Comparison of ENCODE assay signal across 1 cellular context in the genomic region with DNA sequence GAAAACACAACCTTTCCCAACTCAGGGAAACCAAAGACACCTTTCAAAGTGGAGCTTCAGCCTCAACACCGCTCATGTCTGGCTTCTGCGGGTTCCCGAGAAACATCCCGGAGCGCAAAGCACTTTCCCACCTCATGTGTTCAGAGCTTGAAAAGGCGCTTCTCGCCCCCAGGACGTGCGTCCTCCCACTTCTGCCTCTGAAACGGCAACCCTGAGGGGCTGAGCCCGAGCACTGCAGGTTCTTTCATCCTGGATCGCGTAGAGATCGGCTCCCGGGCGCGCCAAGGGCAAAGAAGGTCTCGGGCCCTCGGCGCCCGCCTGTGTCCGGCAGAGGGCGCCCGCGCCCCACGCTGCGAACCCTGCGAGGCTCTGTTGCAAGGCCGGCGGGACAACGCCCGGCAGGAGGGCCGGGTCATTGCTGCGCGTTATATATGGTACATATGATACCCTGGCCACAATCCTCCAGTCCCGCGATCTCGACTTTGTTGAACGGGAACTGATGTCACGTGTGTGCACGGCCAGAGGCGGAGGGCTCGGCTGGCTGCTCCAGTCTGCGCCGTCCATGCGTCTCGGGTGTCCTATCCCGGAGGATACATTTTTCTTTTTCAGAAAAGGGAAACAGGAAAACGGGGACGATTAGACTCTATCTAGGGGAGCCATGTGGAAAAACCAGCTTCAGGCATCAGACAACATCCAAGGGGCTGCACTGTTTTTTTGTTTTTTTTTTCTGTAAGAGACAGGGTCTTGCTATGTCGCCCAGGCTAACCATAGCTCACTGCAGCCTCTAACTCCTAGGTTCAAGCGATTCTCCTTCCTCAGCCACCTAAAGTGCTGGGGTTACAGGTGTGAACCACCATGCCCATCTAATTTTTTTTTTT.
TF ChIP-seq lines count a peak whose summit lies in the region.

No MANE protein-coding gene starts in this region.

TF ChIP-seq in HCT116, 20 proteins besides CTCF, POLR2A, EP300 and RAD21 (continued from another document):
- TF ChIP-seq, protein P1, sequence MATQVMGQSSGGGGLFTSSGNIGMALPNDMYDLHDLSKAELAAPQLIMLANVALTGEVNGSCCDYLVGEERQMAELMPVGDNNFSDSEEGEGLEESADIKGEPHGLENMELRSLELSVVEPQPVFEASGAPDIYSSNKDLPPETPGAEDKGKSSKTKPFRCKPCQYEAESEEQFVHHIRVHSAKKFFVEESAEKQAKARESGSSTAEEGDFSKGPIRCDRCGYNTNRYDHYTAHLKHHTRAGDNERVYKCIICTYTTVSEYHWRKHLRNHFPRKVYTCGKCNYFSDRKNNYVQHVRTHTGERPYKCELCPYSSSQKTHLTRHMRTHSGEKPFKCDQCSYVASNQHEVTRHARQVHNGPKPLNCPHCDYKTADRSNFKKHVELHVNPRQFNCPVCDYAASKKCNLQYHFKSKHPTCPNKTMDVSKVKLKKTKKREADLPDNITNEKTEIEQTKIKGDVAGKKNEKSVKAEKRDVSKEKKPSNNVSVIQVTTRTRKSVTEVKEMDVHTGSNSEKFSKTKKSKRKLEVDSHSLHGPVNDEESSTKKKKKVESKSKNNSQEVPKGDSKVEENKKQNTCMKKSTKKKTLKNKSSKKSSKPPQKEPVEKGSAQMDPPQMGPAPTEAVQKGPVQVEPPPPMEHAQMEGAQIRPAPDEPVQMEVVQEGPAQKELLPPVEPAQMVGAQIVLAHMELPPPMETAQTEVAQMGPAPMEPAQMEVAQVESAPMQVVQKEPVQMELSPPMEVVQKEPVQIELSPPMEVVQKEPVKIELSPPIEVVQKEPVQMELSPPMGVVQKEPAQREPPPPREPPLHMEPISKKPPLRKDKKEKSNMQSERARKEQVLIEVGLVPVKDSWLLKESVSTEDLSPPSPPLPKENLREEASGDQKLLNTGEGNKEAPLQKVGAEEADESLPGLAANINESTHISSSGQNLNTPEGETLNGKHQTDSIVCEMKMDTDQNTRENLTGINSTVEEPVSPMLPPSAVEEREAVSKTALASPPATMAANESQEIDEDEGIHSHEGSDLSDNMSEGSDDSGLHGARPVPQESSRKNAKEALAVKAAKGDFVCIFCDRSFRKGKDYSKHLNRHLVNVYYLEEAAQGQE (IDR thresholded peaks at IDR 0.05; ENCODE audit: low read depth), result no peak
- TF ChIP-seq, protein P2, sequence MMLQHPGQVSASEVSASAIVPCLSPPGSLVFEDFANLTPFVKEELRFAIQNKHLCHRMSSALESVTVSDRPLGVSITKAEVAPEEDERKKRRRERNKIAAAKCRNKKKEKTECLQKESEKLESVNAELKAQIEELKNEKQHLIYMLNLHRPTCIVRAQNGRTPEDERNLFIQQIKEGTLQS (IDR thresholded peaks at IDR 0.05), result no peak
- no peak for TF ChIP-seq JUND (IDR thresholded peaks at IDR 0.05)
- TF ChIP-seq, protein P3, sequence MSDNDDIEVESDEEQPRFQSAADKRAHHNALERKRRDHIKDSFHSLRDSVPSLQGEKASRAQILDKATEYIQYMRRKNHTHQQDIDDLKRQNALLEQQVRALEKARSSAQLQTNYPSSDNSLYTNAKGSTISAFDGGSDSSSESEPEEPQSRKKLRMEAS (IDR thresholded peaks at IDR 0.05), result peak; percentile 84
- no peak for TF ChIP-seq EGR1 (IDR thresholded peaks at IDR 0.05; ENCODE audit: low read depth)
- TF ChIP-seq EZH2 (IDR thresholded peaks at IDR 0.05), result no peak
- TF ChIP-seq, protein P4, sequence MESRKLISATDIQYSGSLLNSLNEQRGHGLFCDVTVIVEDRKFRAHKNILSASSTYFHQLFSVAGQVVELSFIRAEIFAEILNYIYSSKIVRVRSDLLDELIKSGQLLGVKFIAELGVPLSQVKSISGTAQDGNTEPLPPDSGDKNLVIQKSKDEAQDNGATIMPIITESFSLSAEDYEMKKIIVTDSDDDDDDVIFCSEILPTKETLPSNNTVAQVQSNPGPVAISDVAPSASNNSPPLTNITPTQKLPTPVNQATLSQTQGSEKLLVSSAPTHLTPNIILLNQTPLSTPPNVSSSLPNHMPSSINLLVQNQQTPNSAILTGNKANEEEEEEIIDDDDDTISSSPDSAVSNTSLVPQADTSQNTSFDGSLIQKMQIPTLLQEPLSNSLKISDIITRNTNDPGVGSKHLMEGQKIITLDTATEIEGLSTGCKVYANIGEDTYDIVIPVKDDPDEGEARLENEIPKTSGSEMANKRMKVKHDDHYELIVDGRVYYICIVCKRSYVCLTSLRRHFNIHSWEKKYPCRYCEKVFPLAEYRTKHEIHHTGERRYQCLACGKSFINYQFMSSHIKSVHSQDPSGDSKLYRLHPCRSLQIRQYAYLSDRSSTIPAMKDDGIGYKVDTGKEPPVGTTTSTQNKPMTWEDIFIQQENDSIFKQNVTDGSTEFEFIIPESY (IDR thresholded peaks at IDR 0.05; ENCODE audit: extremely low read depth, insufficient replicate concordance, low read length), result peak; percentile 91
- TF ChIP-seq FOSL1 (IDR thresholded peaks at IDR 0.05; ENCODE audit: low read depth), result no peak
- TF ChIP-seq SP1 (IDR thresholded peaks at IDR 0.05; ENCODE audit: low read depth), result no peak; the same call in 1 of the 2 replicates
- TF ChIP-seq ZNF274 (IDR thresholded peaks at IDR 0.05; ENCODE audit: low read depth, low read length), result no peak
- no peak for TF ChIP-seq SRF (IDR thresholded peaks at IDR 0.05; ENCODE audit: low read depth)
- no peak for TF ChIP-seq SIN3A (IDR thresholded peaks at IDR 0.05; ENCODE audit: low read depth)
